Comparison of ENCODE assay signal across 8 cellular contexts in the genomic region with DNA sequence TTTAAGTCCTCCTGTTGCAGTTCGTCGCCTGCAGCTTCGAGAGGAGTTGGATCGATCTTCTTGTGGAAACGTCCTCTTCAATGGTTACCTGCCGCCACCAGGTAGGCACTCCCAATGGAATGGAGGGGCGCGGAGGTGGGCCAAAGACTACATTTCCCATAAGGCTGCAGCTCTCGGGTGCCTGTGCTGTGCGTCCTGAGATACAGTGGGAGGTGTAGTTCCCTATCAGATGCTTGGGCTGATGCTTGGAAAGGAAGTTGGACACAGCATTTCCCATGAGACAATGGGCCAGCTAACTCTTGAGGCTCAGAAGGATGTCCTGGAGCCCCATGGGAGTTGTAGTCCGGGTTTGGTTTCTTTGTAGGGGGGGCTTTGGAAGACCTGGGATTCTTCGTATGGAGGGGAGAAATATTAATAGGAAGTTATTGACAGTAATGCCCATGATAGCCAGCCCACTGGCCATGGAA. TPM values are rescaled to one million over a fixed set of nuclear protein-coding genes. Genes with fewer than 3 reads are reported as not detected.
A peak's percentile ranks its signal among the peaks of the same experiment; 100 is the strongest.
DNase-seq lines count a peak whose midpoint lies in the region; ATAC-seq lines count a peak whose summit lies in the region.

No MANE protein-coding gene starts in this region.

- H3K9me3 Mint-ChIP-seq in activated naive CD8-positive, alpha-beta T cell treated with anti-CD3 and anti-CD28 coated beads, Interleukin-2, amount 50 U/mL, for 24 hours: no peaks in the 10 kb centered on the region

- peak; percentile 24 for DNase-seq in NCI-H2171 treated with DMSO at 0.1 percent for 48 hours (lab: John Stamatoyannopoulos, UW)
- no peak for DNase-seq in NCI-H2171 (lab: John Stamatoyannopoulos, UW)
- peak; percentile 5 for DNase-seq in NCI-H1436 (lab: John Stamatoyannopoulos, UW)
- no peak for DNase-seq in activated naive CD8-positive, alpha-beta T cell treated with anti-CD3 and anti-CD28 coated beads, Interleukin-2, amount 50 U/mL, for 24 hours
- peak; percentile 24 for DNase-seq in occipital lobe (lab: John Stamatoyannopoulos, UW)
- no peak for DNase-seq in mucosa of gallbladder (ENCODE audit: low spot score)
- no peak for DNase-seq in ureter (ENCODE audit: low spot score)

- H3K27me3 Mint-ChIP-seq in activated naive CD8-positive, alpha-beta T cell treated with anti-CD3 and anti-CD28 coated beads, Interleukin-2, amount 50 U/mL, for 24 hours: no peaks in the 10 kb centered on the region

- H3K27ac Mint-ChIP-seq in activated naive CD8-positive, alpha-beta T cell treated with anti-CD3 and anti-CD28 coated beads, Interleukin-2, amount 50 U/mL, for 24 hours: no peak overlapping the region

- H3K4me1 Mint-ChIP-seq in activated naive CD8-positive, alpha-beta T cell treated with anti-CD3 and anti-CD28 coated beads, Interleukin-2, amount 50 U/mL, for 24 hours: peaks cover 19% of the 10 kb centered on the region

- no peak for ATAC-seq in activated naive CD8-positive, alpha-beta T cell treated with anti-CD3 and anti-CD28 coated beads, Interleukin-2, amount 50 U/mL, for 24 hours
- ATAC-seq in GM18517 (IDR thresholded peaks at IDR 0.05; ENCODE audit: unreplicated experiment): no peak

- H3K4me3 Mint-ChIP-seq in activated naive CD8-positive, alpha-beta T cell treated with anti-CD3 and anti-CD28 coated beads, Interleukin-2, amount 50 U/mL, for 24 hours: peak overlapping the region; percentile 85

- peaks cover 16% of the 10 kb centered on the region for H3K36me3 Mint-ChIP-seq in activated naive CD8-positive, alpha-beta T cell treated with anti-CD3 and anti-CD28 coated beads, Interleukin-2, amount 50 U/mL, for 24 hours (ENCODE audit: low read depth)

RNA-seq across cellular contexts. Expression of a gene that starts 1.8 kb away (rescaled TPM):
- total RNA-seq in occipital lobe (4.1 TPM), mucosa of gallbladder (80.9 TPM), ureter (61.2 TPM)

RNA-seq across cellular contexts. Expression of a gene that starts 22.7 kb away (rescaled TPM):
- 18.9 TPM for total RNA-seq in occipital lobe
- 225 TPM for total RNA-seq in mucosa of gallbladder
- total RNA-seq in ureter: 239 TPM

Comparison
In these comparisons a context has a peak if more than half of its experiments do, and no peak if none do; other contexts are left out.
1. DNase-seq: peak in NCI-H2171 treated with DMSO at 0.1 percent for 48 hours (single experiment), NCI-H1436 (single experiment) and occipital lobe (single experiment); none in NCI-H2171 (single experiment), activated naive CD8-positive, alpha-beta T cell treated with anti-CD3 and anti-CD28 coated beads, Interleukin-2, amount 50 U/mL, for 24 hours (single experiment), mucosa of gallbladder (single experiment) and ureter (single experiment).
2. RNA of a gene that starts 1.8 kb away (total RNA-seq): 80.9 TPM in mucosa of gallbladder (single experiment) and 61.2 TPM in ureter (single experiment); 4.1 TPM in occipital lobe (single experiment); every median in the first group is over 10 times any median in the second.
3. RNA of a gene that starts 22.7 kb away (total RNA-seq): 239 TPM in ureter (single experiment) and 225 TPM in mucosa of gallbladder (single experiment); 18.9 TPM in occipital lobe (single experiment); every median in the first group is over 10 times any median in the second.